In the genomic region with DNA sequence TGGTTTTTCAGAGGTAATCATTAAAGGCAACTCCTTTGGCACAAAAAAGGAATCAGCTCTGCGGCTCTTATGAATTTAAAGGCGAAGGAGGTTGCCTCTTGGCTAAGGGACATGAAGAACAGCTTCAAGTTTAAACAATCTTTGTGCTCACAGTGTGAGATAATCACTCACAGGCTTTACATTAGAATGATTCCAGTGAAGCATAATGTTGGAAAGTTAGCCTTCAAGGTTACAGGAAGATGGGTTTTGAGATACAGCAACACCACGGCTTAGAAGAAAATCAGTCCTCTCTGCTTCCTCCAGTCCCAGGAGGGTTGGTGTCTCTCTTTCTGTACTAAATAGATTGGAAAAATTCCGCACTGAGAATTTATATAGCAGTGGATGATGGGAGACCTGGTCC, we compare ENCODE assay signal across 28 cellular contexts.
"Had no signal": no experiment of that assay in that cellular context is flagged by ENCODE, and none has a peak within 500 bp of the region (broad histone marks: within the 10 kb centered on the region; RNA-seq: fewer than 3 reads in every experiment).

No MANE protein-coding gene starts in this region.

- H3K4me1 ChIP-seq: colonic mucosa, esophagus squamous epithelium had no signal

- DNase-seq: activated CD4-positive, alpha-beta memory T cell treated with anti-CD3 and anti-CD28 coated beads for 36 hours; activated CD4-positive, alpha-beta T cell treated with anti-CD3 and anti-CD28 coated beads for 36 hours; activated CD4-positive, alpha-beta T cell treated with anti-CD3 and anti-CD28 coated beads, Interleukin-2, amount 10 ng/mL, durations not matched to agents 24 days and 14 days; activated CD4-positive, CD25-positive, alpha-beta regulatory T cell; activated CD4-positive, CD25-positive, alpha-beta regulatory T cell treated with anti-CD3 and anti-CD28 coated beads, Interleukin-2, amount 50 U/mL, for 72 hours; activated CD8-positive, alpha-beta memory T cell treated with anti-CD3 and anti-CD28 coated beads, Interleukin-2, amount 10 ng/mL, durations not matched to agents 7 days and 5 days; activated CD8-positive, alpha-beta memory T cell treated with anti-CD3 and anti-CD28 coated beads, Interleukin-2, amount 50 U/mL, for 4 hours; activated CD8-positive, alpha-beta T cell treated with anti-CD3 and anti-CD28 coated beads, Interleukin-2, amount 10 ng/mL, durations not matched to agents 7 days and 5 days; activated gamma-delta T cell treated with Interleukin-2 at 50 U/mL for 16 hours; activated naive CD4-positive, alpha-beta T cell treated with anti-CD3 and anti-CD28 coated beads, Interleukin-2, amount 50 U/mL, for 16 hours; activated naive CD4-positive, alpha-beta T cell treated with Interleukin-2 at 50 U/mL for 16 hours; activated T-cell treated with anti-CD3 and anti-CD28 coated beads, Interleukin-2, amount 50 U/mL, for 1 hour; activated T-cell treated with anti-CD3 and anti-CD28 coated beads, Interleukin-2, amount 50 U/mL, for 48 hours; amygdala; aorta; body of pancreas; central memory CD4-positive, alpha-beta T cell; cerebellar nuclear complex; colonic mucosa; effector CD8-positive, alpha-beta T cell; esophagus squamous epithelium; foreskin fibroblast; T-helper 1 cell; T-helper 17 cell; T1000 had no signal

- H3K27ac ChIP-seq: body of pancreas, colonic mucosa, epithelial cell of prostate, esophagus squamous epithelium had no signal

- H3K4me3 Mint-ChIP-seq: activated CD4-positive, alpha-beta memory T cell treated with anti-CD3 and anti-CD28 coated beads for 36 hours; activated CD4-positive, alpha-beta T cell treated with anti-CD3 and anti-CD28 coated beads for 36 hours; activated CD4-positive, alpha-beta T cell treated with anti-CD3 and anti-CD28 coated beads, Interleukin-2, amount 10 ng/mL, durations not matched to agents 24 days and 14 days; activated CD8-positive, alpha-beta memory T cell treated with anti-CD3 and anti-CD28 coated beads, Interleukin-2, amount 10 ng/mL, durations not matched to agents 7 days and 5 days; activated CD8-positive, alpha-beta T cell treated with anti-CD3 and anti-CD28 coated beads, Interleukin-2, amount 10 ng/mL, durations not matched to agents 7 days and 5 days; activated naive CD8-positive, alpha-beta T cell; T-helper 17 cell; T-helper 2 cell treated with Interferon-gamma antibody and Interleukin-4, amounts not matched to agents 5 μg/mL and 100 μg/mL, for 36 hours had no signal

- H3K27me3 ChIP-seq: body of pancreas, colonic mucosa, esophagus squamous epithelium had no signal

- H3K36me3 ChIP-seq: colonic mucosa, esophagus squamous epithelium had no signal

- H3K27me3 Mint-ChIP-seq: activated CD4-positive, alpha-beta T cell treated with anti-CD3 and anti-CD28 coated beads for 36 hours; activated naive CD8-positive, alpha-beta T cell had no signal

- ATAC-seq: activated CD4-positive, alpha-beta T cell treated with anti-CD3 and anti-CD28 coated beads for 36 hours; activated CD8-positive, alpha-beta memory T cell treated with anti-CD3 and anti-CD28 coated beads, Interleukin-2, amount 10 ng/mL, durations not matched to agents 7 days and 5 days; activated CD8-positive, alpha-beta T cell treated with anti-CD3 and anti-CD28 coated beads, Interleukin-2, amount 10 ng/mL, durations not matched to agents 7 days and 5 days; body of pancreas; T-helper 17 cell had no signal

- H3K9me3 ChIP-seq: body of pancreas, colonic mucosa, esophagus squamous epithelium had no signal

- H3K4me3 ChIP-seq: body of pancreas, colonic mucosa, esophagus squamous epithelium had no signal

- H3K9me3 Mint-ChIP-seq: activated CD4-positive, alpha-beta memory T cell treated with anti-CD3 and anti-CD28 coated beads for 36 hours; activated CD4-positive, alpha-beta T cell treated with anti-CD3 and anti-CD28 coated beads, Interleukin-2, amount 10 ng/mL, durations not matched to agents 24 days and 14 days; T-helper 2 cell treated with Interferon-gamma antibody and Interleukin-4, amounts not matched to agents 5 μg/mL and 100 μg/mL, for 36 hours had no signal

- H3K36me3 Mint-ChIP-seq: activated CD4-positive, alpha-beta memory T cell treated with anti-CD3 and anti-CD28 coated beads for 36 hours; activated CD8-positive, alpha-beta memory T cell treated with anti-CD3 and anti-CD28 coated beads, Interleukin-2, amount 10 ng/mL, durations not matched to agents 7 days and 5 days; activated naive CD8-positive, alpha-beta T cell had no signal

- H3K4me1 Mint-ChIP-seq: activated CD4-positive, alpha-beta T cell treated with anti-CD3 and anti-CD28 coated beads for 36 hours; activated CD8-positive, alpha-beta memory T cell treated with anti-CD3 and anti-CD28 coated beads, Interleukin-2, amount 10 ng/mL, durations not matched to agents 7 days and 5 days had no signal

- H3K27ac Mint-ChIP-seq: activated CD4-positive, alpha-beta memory T cell treated with anti-CD3 and anti-CD28 coated beads for 36 hours; activated CD4-positive, alpha-beta T cell treated with anti-CD3 and anti-CD28 coated beads for 36 hours; activated CD4-positive, alpha-beta T cell treated with anti-CD3 and anti-CD28 coated beads, Interleukin-2, amount 10 ng/mL, durations not matched to agents 24 days and 14 days; activated CD8-positive, alpha-beta memory T cell treated with anti-CD3 and anti-CD28 coated beads, Interleukin-2, amount 10 ng/mL, durations not matched to agents 7 days and 5 days; activated CD8-positive, alpha-beta T cell treated with anti-CD3 and anti-CD28 coated beads, Interleukin-2, amount 10 ng/mL, durations not matched to agents 7 days and 5 days; activated naive CD8-positive, alpha-beta T cell; T-helper 17 cell; T-helper 2 cell treated with Interferon-gamma antibody and Interleukin-4, amounts not matched to agents 5 μg/mL and 100 μg/mL, for 36 hours had no signal
